ENCODE assay signal across 8 cellular contexts in genomic region chr20:46520976-46521579, GRCh38. TPM values are rescaled to one million over a fixed set of nuclear protein-coding genes. Genes with fewer than 3 reads are reported as not detected.
DNase-seq lines count a peak whose midpoint lies in the region; ATAC-seq and TF ChIP-seq lines count a peak whose summit lies in the region.

No MANE protein-coding gene starts in this region.

- no peaks in the 10 kb centered on the region for H3K4me1 ChIP-seq in body of pancreas

- TF ChIP-seq POLR2A in body of pancreas (IDR thresholded peaks at IDR 0.05) = no peak

- peak; percentile 82 for TF ChIP-seq CTCF in GM12874 (IDR thresholded peaks at IDR 0.05; ENCODE audit: insufficient read depth, low read depth, low read length)
- TF ChIP-seq CTCF in body of pancreas (IDR thresholded peaks at IDR 0.05) = peak; percentile 49 to 81 (median 61)

- intact Hi-C loops in body of pancreas (cut with DNase I) = loop anchor here (10.0 kb wide), 1 partner anchor 164 kb away; the partner anchor contains the start of gene TP53RK

- H3K27me3 ChIP-seq in body of pancreas = no peaks in the 10 kb centered on the region

- no peaks in the 10 kb centered on the region for H3K9me3 ChIP-seq in body of pancreas

- DNase-seq in NCI-H1092 (lab: John Stamatoyannopoulos, UW) = peak; percentile 19
- peak; percentile 61 for DNase-seq in SKM-1 treated with dmso at 0.1 percent for 144 hours (lab: John Stamatoyannopoulos, UW; ENCODE audit: unreplicated experiment)
- DNase-seq in body of pancreas = peak; percentile 52 to 68 (median 58)
- DNase-seq in iris pigment epithelial cell (ENCODE audit: low read depth) = peak; percentile 69
- peak; percentile 30 to 31 for DNase-seq in stimulated activated CD4-positive, alpha-beta T cell treated with anti-CD3 and anti-CD28 coated beads, Interleukin-2, amount 100 ng/mL, for 48 hours
- DNase-seq in central memory CD4-positive, alpha-beta T cell = no peak

- no peak overlapping the region for H3K4me3 ChIP-seq in body of pancreas

- ATAC-seq in body of pancreas = peak; percentile 71
- no peak for ATAC-seq in HG03439 (IDR thresholded peaks at IDR 0.05; ENCODE audit: unreplicated experiment)

- no peak overlapping the region for H3K27ac ChIP-seq in body of pancreas

- 27 to 31% methylated on average over 4 of the region's 4 CpGs for WGBS in body of pancreas, 2 donors

- no peaks in the 10 kb centered on the region for H3K36me3 ChIP-seq in body of pancreas (replicated peaks in 1 of 2; ENCODE audit: insufficient read depth in 1 of 2, low read depth in 2 of 2)

RNA-seq across cellular contexts. Expression of gene ZNF334, which starts 7.7 kb away (rescaled TPM):
- total RNA-seq in body of pancreas = 10 to 100 TPM; 11.2 to 13.8 TPM

RNA-seq across cellular contexts. Expression of gene OCSTAMP, which starts 29.4 kb away (rescaled TPM):
- total RNA-seq in body of pancreas = not detected
